ENCODE assay signal across 17 cellular contexts in the genomic region with DNA sequence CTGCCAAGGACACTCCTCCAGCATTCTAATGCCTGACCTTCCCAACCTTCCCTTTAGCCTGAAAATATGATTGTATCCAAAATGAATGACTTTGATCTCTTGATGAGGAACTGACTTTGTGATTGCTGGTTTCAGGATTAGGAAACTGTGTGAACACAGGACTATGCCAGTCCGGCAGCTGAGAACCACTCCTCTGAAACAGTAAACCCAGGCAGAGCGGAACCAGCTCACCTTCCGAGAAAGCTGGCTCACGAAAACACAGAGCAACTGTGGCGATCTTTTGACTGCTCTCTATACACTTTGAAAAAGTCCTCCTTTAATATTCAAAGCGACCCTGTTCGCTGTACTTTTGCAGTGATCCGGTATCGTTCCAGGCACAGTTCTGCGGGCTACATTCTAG.
DNase-seq lines count a peak whose midpoint lies in the region; ATAC-seq, FAIRE-seq and TF ChIP-seq lines count a peak whose summit lies in the region.
"Had no signal": no experiment of that assay in that cellular context is flagged by ENCODE, and none has a peak within 500 bp of the region (broad histone marks: within the 10 kb centered on the region; RNA-seq: fewer than 3 reads in every experiment).

No MANE protein-coding gene starts in this region.

- H3K9me3 ChIP-seq in astrocyte (ENCODE audit: insufficient read depth, low read depth, low read length) (no peaks in the 10 kb centered on the region), osteoblast (ENCODE audit: low read depth, low read length) (no peaks in the 10 kb centered on the region)
- H3K9me3 ChIP-seq: Caco-2 had no signal

- no peak for TF ChIP-seq POLR2A in GM12891 (IDR thresholded peaks at IDR 0.05; ENCODE audit: low read depth, low read length)

- H4K20me1 ChIP-seq in astrocyte (ENCODE audit: insufficient read depth, low read length) (no peaks in the 10 kb centered on the region), osteoblast (ENCODE audit: insufficient read depth, low read length) (no peaks in the 10 kb centered on the region)

- no peak overlapping the region for H3K9ac ChIP-seq in astrocyte (ENCODE audit: low read length)
- H3K9ac ChIP-seq: KMS-11 had no signal

- no peaks in the 10 kb centered on the region for H3K36me3 Mint-ChIP-seq in HFFc6 (ENCODE audit: low read depth)
- H3K36me3 Mint-ChIP-seq in astrocyte (ENCODE audit: low read depth, unreplicated experiment): no peaks in the 10 kb centered on the region
- H3K36me3 Mint-ChIP-seq in activated CD8-positive, alpha-beta memory T cell treated with anti-CD3 and anti-CD28 coated beads, Interleukin-2, amount 10 ng/mL, durations not matched to agents 7 days and 5 days: no peaks in the 10 kb centered on the region
- H3K36me3 Mint-ChIP-seq in activated CD4-positive, alpha-beta memory T cell treated with anti-CD3 and anti-CD28 coated beads, Interleukin-2, amount 10 ng/mL, durations not matched to agents 7 days and 5 days (ENCODE audit: low read depth): no peaks in the 10 kb centered on the region
- H3K36me3 Mint-ChIP-seq: CD4-positive, CD25-positive, alpha-beta regulatory T cell; T-cell had no signal

- H3K27ac Mint-ChIP-seq in HFFc6: no peak overlapping the region
- H3K27ac Mint-ChIP-seq in astrocyte (ENCODE audit: unreplicated experiment): no peak overlapping the region
- no peak overlapping the region for H3K27ac Mint-ChIP-seq in activated CD8-positive, alpha-beta memory T cell treated with anti-CD3 and anti-CD28 coated beads, Interleukin-2, amount 10 ng/mL, durations not matched to agents 7 days and 5 days
- H3K27ac Mint-ChIP-seq in activated CD4-positive, alpha-beta memory T cell treated with anti-CD3 and anti-CD28 coated beads, Interleukin-2, amount 10 ng/mL, durations not matched to agents 7 days and 5 days: no peak overlapping the region
- H3K27ac Mint-ChIP-seq: CD4-positive, CD25-positive, alpha-beta regulatory T cell; T-cell had no signal

- H3K4me3 ChIP-seq in astrocyte (ENCODE audit: insufficient read depth, low read depth, low read length) (no peak overlapping the region), osteoblast (ENCODE audit: insufficient read depth, low read length) (peak overlapping the region; percentile 24)

- DNase-seq in DMS79 (lab: John Stamatoyannopoulos, UW) (peak; percentile 49), HFFc6 (no peak), astrocyte (ENCODE audit: low read depth) (no peak), osteoblast (ENCODE audit: insufficient read length, low spot score, missing footprints) (peak; percentile 26), GM12891 (ENCODE audit: insufficient read length, low spot score) (no peak)
- DNase-seq in activated CD8-positive, alpha-beta memory T cell treated with anti-CD3 and anti-CD28 coated beads, Interleukin-2, amount 10 ng/mL, durations not matched to agents 7 days and 5 days: no peak
- DNase-seq in activated CD4-positive, alpha-beta memory T cell treated with anti-CD3 and anti-CD28 coated beads, Interleukin-2, amount 10 ng/mL, durations not matched to agents 7 days and 5 days: no peak
- DNase-seq: AML-193; Caco-2; CD4-positive, CD25-positive, alpha-beta regulatory T cell; GF-D8; H7; NCI-H446 treated with DMSO at 0.1 percent for 48 hours; SHP77 treated with DMSO at 0.1 percent for 48 hours; T-cell had no signal

- ATAC-seq in activated CD8-positive, alpha-beta memory T cell treated with anti-CD3 and anti-CD28 coated beads, Interleukin-2, amount 10 ng/mL, durations not matched to agents 7 days and 5 days: no peak
- ATAC-seq: SK-N-SH treated with all-trans-retinoic acid at 6 μM for 48 hours, T-cell had no signal

- H3K4me1 ChIP-seq in astrocyte (ENCODE audit: insufficient read depth, low read length) (peaks cover 12% of the 10 kb centered on the region), osteoblast (ENCODE audit: insufficient read depth, low read length) (peaks cover 7% of the 10 kb centered on the region)
- H3K4me1 ChIP-seq: Caco-2 had no signal

- CTCF ChIA-PET in activated CD8-positive, alpha-beta memory T cell treated with anti-CD3 and anti-CD28 coated beads, Interleukin-2, amount 10 ng/mL, durations not matched to agents 7 days and 5 days (lab: Charles Lee): no interaction called here
- CTCF ChIA-PET in activated CD4-positive, alpha-beta memory T cell treated with anti-CD3 and anti-CD28 coated beads, Interleukin-2, amount 10 ng/mL, durations not matched to agents 7 days and 5 days (lab: Charles Lee): no interaction called here

- H3K9me3 Mint-ChIP-seq in HFFc6 (peaks cover 4% of the 10 kb centered on the region; the same call in 1 of the 2 replicates), astrocyte (ENCODE audit: unreplicated experiment) (peaks cover 2% of the 10 kb centered on the region)
- peaks cover 2% of the 10 kb centered on the region for H3K9me3 Mint-ChIP-seq in activated CD8-positive, alpha-beta memory T cell treated with anti-CD3 and anti-CD28 coated beads, Interleukin-2, amount 10 ng/mL, durations not matched to agents 7 days and 5 days (ENCODE audit: low read depth)
- no peaks in the 10 kb centered on the region for H3K9me3 Mint-ChIP-seq in activated CD4-positive, alpha-beta memory T cell treated with anti-CD3 and anti-CD28 coated beads, Interleukin-2, amount 10 ng/mL, durations not matched to agents 7 days and 5 days
- H3K9me3 Mint-ChIP-seq: T-cell had no signal

- H3K36me3 ChIP-seq in astrocyte (ENCODE audit: insufficient read depth, low read length): no peaks in the 10 kb centered on the region
- no peaks in the 10 kb centered on the region for H3K36me3 ChIP-seq in osteoblast (ENCODE audit: insufficient read depth, low read length)

- FAIRE-seq in astrocyte (lab: Jason Lieb, UNC) (no peak), GM12891 (lab: Jason Lieb, UNC) (no peak)

- H3K4me1 Mint-ChIP-seq in HFFc6 (ENCODE audit: low read depth) (no peaks in the 10 kb centered on the region; the same call in none of the 2 replicates), astrocyte (ENCODE audit: low read depth, unreplicated experiment) (peaks cover 9% of the 10 kb centered on the region)
- H3K4me1 Mint-ChIP-seq in activated CD8-positive, alpha-beta memory T cell treated with anti-CD3 and anti-CD28 coated beads, Interleukin-2, amount 10 ng/mL, durations not matched to agents 7 days and 5 days: no peaks in the 10 kb centered on the region
- H3K4me1 Mint-ChIP-seq in activated CD4-positive, alpha-beta memory T cell treated with anti-CD3 and anti-CD28 coated beads, Interleukin-2, amount 10 ng/mL, durations not matched to agents 7 days and 5 days: no peaks in the 10 kb centered on the region
- H3K4me1 Mint-ChIP-seq: CD4-positive, CD25-positive, alpha-beta regulatory T cell; T-cell had no signal

- H3K27ac ChIP-seq in astrocyte (ENCODE audit: low read depth, low read length) (no peak overlapping the region), osteoblast (ENCODE audit: low read depth, low read length) (peak overlapping the region; percentile 40)
- H3K27ac ChIP-seq: KMS-11 had no signal

- POLR2A ChIA-PET in activated CD4-positive, alpha-beta memory T cell treated with anti-CD3 and anti-CD28 coated beads, Interleukin-2, amount 10 ng/mL, durations not matched to agents 7 days and 5 days (lab: Charles Lee): no interaction called here

- H3K79me2 ChIP-seq in astrocyte (ENCODE audit: insufficient read depth, low read length) (no peaks in the 10 kb centered on the region), osteoblast (ENCODE audit: insufficient read depth, low read length) (no peaks in the 10 kb centered on the region)

- H3K4me2 ChIP-seq in astrocyte (ENCODE audit: low read length) (peak overlapping the region; percentile 43), osteoblast (ENCODE audit: insufficient read depth, low read length) (peak overlapping the region; percentile 68)
- H3K4me2 ChIP-seq: KMS-11 had no signal

- H3K4me3 Mint-ChIP-seq in HFFc6 (peak overlapping the region; percentile 72; the same call in 1 of the 2 replicates), astrocyte (ENCODE audit: unreplicated experiment) (no peak overlapping the region)
- no peak overlapping the region for H3K4me3 Mint-ChIP-seq in activated CD8-positive, alpha-beta memory T cell treated with anti-CD3 and anti-CD28 coated beads, Interleukin-2, amount 10 ng/mL, durations not matched to agents 7 days and 5 days
- no peak overlapping the region for H3K4me3 Mint-ChIP-seq in activated CD4-positive, alpha-beta memory T cell treated with anti-CD3 and anti-CD28 coated beads, Interleukin-2, amount 10 ng/mL, durations not matched to agents 7 days and 5 days
- H3K4me3 Mint-ChIP-seq: CD4-positive, CD25-positive, alpha-beta regulatory T cell; T-cell had no signal

- H3K27me3 Mint-ChIP-seq in HFFc6 (ENCODE audit: insufficient read depth): peaks cover 6% of the 10 kb centered on the region
- no peaks in the 10 kb centered on the region for H3K27me3 Mint-ChIP-seq in astrocyte (ENCODE audit: low read depth, unreplicated experiment)
- H3K27me3 Mint-ChIP-seq in activated CD8-positive, alpha-beta memory T cell treated with anti-CD3 and anti-CD28 coated beads, Interleukin-2, amount 10 ng/mL, durations not matched to agents 7 days and 5 days: peaks cover 5% of the 10 kb centered on the region
- H3K27me3 Mint-ChIP-seq in activated CD4-positive, alpha-beta memory T cell treated with anti-CD3 and anti-CD28 coated beads, Interleukin-2, amount 10 ng/mL, durations not matched to agents 7 days and 5 days: peaks cover 8% of the 10 kb centered on the region

- TF ChIP-seq CTCF in HFFc6 (IDR thresholded peaks at IDR 0.05): no peak
- no peak for TF ChIP-seq CTCF in astrocyte (IDR thresholded peaks at IDR 0.05; ENCODE audit: insufficient read depth, low read depth, low read length)
- TF ChIP-seq CTCF in osteoblast (IDR thresholded peaks at IDR 0.05; ENCODE audit: extremely low read depth, low read depth, low read length): no peak

- H3K27me3 ChIP-seq in astrocyte (ENCODE audit: insufficient read depth, low read length) (no peaks in the 10 kb centered on the region), osteoblast (ENCODE audit: insufficient read depth, low read length) (no peaks in the 10 kb centered on the region)

- H2AFZ ChIP-seq in astrocyte (ENCODE audit: low read depth, low read length) (no peak overlapping the region), osteoblast (ENCODE audit: low read length) (no peak overlapping the region)

TF ChIP-seq in GM12891, 5 proteins besides CTCF, POLR2A, EP300 and RAD21:
- no peak for TF ChIP-seq SPI1 (IDR thresholded peaks at IDR 0.05; ENCODE audit: low read depth, low read length)

Comparison
In these comparisons a context has a peak if more than half of its experiments do, and no peak if none do; other contexts are left out.
1. DNase-seq: peak in DMS79 (single experiment) and osteoblast (single experiment); none in HFFc6 (single experiment), astrocyte (single experiment), GM12891 (single experiment), activated CD8-positive, alpha-beta memory T cell treated with anti-CD3 and anti-CD28 coated beads, Interleukin-2, amount 10 ng/mL, durations not matched to agents 7 days and 5 days (single experiment) and activated CD4-positive, alpha-beta memory T cell treated with anti-CD3 and anti-CD28 coated beads, Interleukin-2, amount 10 ng/mL, durations not matched to agents 7 days and 5 days (single experiment).